In genomic region chr11:61871158-61871597, GRCh38 we compare ENCODE assay signal across 9 cellular contexts. TPM values are rescaled to one million over a fixed set of nuclear protein-coding genes. Genes with fewer than 3 reads are reported as not detected.
DNase-seq lines count a peak whose midpoint lies in the region; ATAC-seq and TF ChIP-seq lines count a peak whose summit lies in the region.
"Had no signal": no experiment of that assay in that cellular context is flagged by ENCODE, and none has a peak within 500 bp of the region (broad histone marks: within the 10 kb centered on the region; RNA-seq: fewer than 3 reads in every experiment).

No MANE protein-coding gene starts in this region.

- H3K4me2 ChIP-seq in HCT116 (ENCODE audit: low read length): peak overlapping the region; percentile 83

- DNase-seq in ELF-1 (ENCODE audit: low read depth, low spot score): peak; percentile 95
- peak; percentile 43 for DNase-seq in HCT116 (ENCODE audit: low read depth, low spot score)
- DNase-seq in NCI-H1436 (lab: John Stamatoyannopoulos, UW): peak; percentile 76
- DNase-seq in T-helper 17 cell: peak; percentile 42 to 64 (median 46)
- peak in 1 of 2 donors; percentile 90 for DNase-seq in ascending aorta (ENCODE audit: low spot score in 2 of 2)
- peak; percentile 70 to 71 for DNase-seq in hippocampal formation (lab: John Stamatoyannopoulos, UW)
- DNase-seq in sciatic nerve (ENCODE audit: low spot score): peak; percentile 90
- DNase-seq in NK-92 treated with Interleukin-12 subunit alpha and Interleukin-12 subunit beta, amount 100 ng/mL, for 24 hours (lab: John Stamatoyannopoulos, UW): no peak

- H3K27ac ChIP-seq in HCT116 (ENCODE audit: low read depth, low read length): no peak overlapping the region
- peak overlapping the region; percentile 70 to 74 for H3K27ac ChIP-seq in ascending aorta
- H3K27ac ChIP-seq: epithelial cell of prostate had no signal

- H3K4me1 ChIP-seq in HCT116 (ENCODE audit: control insufficient read depth in 1 of 2, insufficient read depth in 2 of 2, low read length in 2 of 2): peaks cover 9 to 20% of the 10 kb centered on the region in 2 experiments
- H3K4me1 ChIP-seq in ascending aorta: peaks cover 0 to 13% of the 10 kb centered on the region in 2 donors

- no peaks in the 10 kb centered on the region for H3K9me2 ChIP-seq in HCT116 (ENCODE audit: insufficient read depth)

- H3K79me2 ChIP-seq in HCT116 (ENCODE audit: insufficient read depth, low read length): no peaks in the 10 kb centered on the region

- no peaks in the 10 kb centered on the region; a peak in 1 of 4 replicates for H3K36me3 ChIP-seq in HCT116 (ENCODE audit: control insufficient read depth in 1 of 2, insufficient read depth in 2 of 2, low read length in 2 of 2)
- peaks cover 8 to 38% of the 10 kb centered on the region in 2 donors for H3K36me3 ChIP-seq in ascending aorta

- no peak overlapping the region for H3K27ac Mint-ChIP-seq in T-helper 17 cell

- H3K27me3 Mint-ChIP-seq in T-helper 17 cell: no peaks in the 10 kb centered on the region

- peak overlapping the region; percentile 88 for H2AFZ ChIP-seq in HCT116 (ENCODE audit: low read depth, low read length, poor library complexity, severe bottlenecking)

- ATAC-seq in HCT116 (peak; percentile 99), T-helper 17 cell (peak; percentile 95), sciatic nerve (peak; percentile 95)

- intact Hi-C loops in HCT116 (cut with micrococcal nuclease) (loop anchor here (1.0 kb wide), 3 partner anchors 76 to 237 kb away; no protein-coding TSS in a partner anchor), ascending aorta (cut with DNase I) (loop anchor here (1.0 to 5.0 kb wide), 5 partner anchors 17 to 211 kb away; no protein-coding TSS in a partner anchor), sciatic nerve (cut with DNase I) (no loop called here)

- H3K27me3 ChIP-seq in HCT116 (ENCODE audit: insufficient read depth, low read length) (no peaks in the 10 kb centered on the region), ascending aorta (no peaks in the 10 kb centered on the region)

- TF ChIP-seq CTCF in HCT116 (IDR thresholded peaks at IDR 0.05 in 2 of 3, conservative IDR thresholded peaks at IDR 0.05 in 1 of 3; ENCODE audit: borderline replicate concordance in 1 of 3, insufficient read depth in 1 of 3, low read depth in 2 of 3, low read length in 2 of 3) (peak; percentile 86 to 96 (median 94)), ascending aorta (IDR thresholded peaks at IDR 0.05) (peak; percentile 94 to 98 (median 97))

- peak overlapping the region; percentile 33; the same call in 1 of the 2 replicates for H3K9ac ChIP-seq in HCT116 (ENCODE audit: low read length)

- H3K9me3 ChIP-seq in HCT116 (ENCODE audit: control insufficient read depth in 1 of 2, insufficient read depth in 1 of 2, low read depth in 1 of 2, low read length in 2 of 2) (no peaks in the 10 kb centered on the region), T-helper 17 cell (ENCODE audit: control insufficient read depth, low read length, poor library complexity, severe bottlenecking) (no peaks in the 10 kb centered on the region), ascending aorta (no peaks in the 10 kb centered on the region)

- no peak for TF ChIP-seq POLR2A in HCT116 (IDR thresholded peaks at IDR 0.05; ENCODE audit: borderline replicate concordance, extremely low read depth, insufficient read depth, insufficient read length)

- POLR2A ChIA-PET in HCT116 (lab: Charles Lee): interaction anchor here (0.8 to 1.7 kb wide), 3 partner anchors 78 to 237 kb away, joined by 3 to 6 read pairs (median 4); partner anchors contain the start of gene BEST1

- peak; percentile 99 for TF ChIP-seq RAD21 in HCT116 (IDR thresholded peaks at IDR 0.05; ENCODE audit: low read depth)

- peaks cover 3% of the 10 kb centered on the region for H3K4me1 Mint-ChIP-seq in T-helper 17 cell

- no TSS peak for BruUV-seq in HCT116 (replicated peaks; lab: Mats Ljungman, UMichigan)

- peak overlapping the region; percentile 6 to 47; a peak in 3 of 4 replicates for H3K4me3 ChIP-seq in HCT116 (replicated peaks in 1 of 2; ENCODE audit: low read depth in 1 of 2, low read length in 2 of 2)
- H3K4me3 ChIP-seq in ascending aorta: peak overlapping the region in 1 of 2 donors; percentile 8

- peak overlapping the region; percentile 59 for H3K4me3 Mint-ChIP-seq in T-helper 17 cell

- H4K20me1 ChIP-seq in HCT116 (ENCODE audit: insufficient read depth): no peaks in the 10 kb centered on the region

- RAD21 ChIA-PET in HCT116 (lab: Charles Lee; ENCODE audit: low non-redundant PET in 1 of 2, low total read pairs in 2 of 2, uncharacterized antibody in 2 of 2, unreplicated experiment in 2 of 2): interaction anchor here (0.6 to 2.4 kb wide), 6 partner anchors 27 to 237 kb away, joined by 3 to 11 read pairs (median 4); no protein-coding TSS in a partner anchor

- no peaks in the 10 kb centered on the region for H3K36me3 Mint-ChIP-seq in T-helper 17 cell (ENCODE audit: low read depth)

- CTCF ChIA-PET in HCT116 (lab: Charles Lee): interaction anchor here (1.1 to 3.5 kb wide), 8 partner anchors 10 to 236 kb away, joined by 4 to 46 read pairs (median 12); no protein-coding TSS in a partner anchor

TF ChIP-seq in HCT116, 20 proteins besides CTCF, POLR2A, EP300 and RAD21:
- TF ChIP-seq FOSL1 (IDR thresholded peaks at IDR 0.05; ENCODE audit: low read depth) (no peak), SP1 (IDR thresholded peaks at IDR 0.05; ENCODE audit: low read depth) (no peak), CBX3 (IDR thresholded peaks at IDR 0.05; ENCODE audit: low read depth) (no peak), CEBPB (IDR thresholded peaks at IDR 0.05; ENCODE audit: low read depth) (no peak), YY1 (IDR thresholded peaks at IDR 0.05; ENCODE audit: extremely low read depth, insufficient replicate concordance, low read depth, low read length) (no peak), EZH2phosphoT487 (IDR thresholded peaks at IDR 0.05; ENCODE audit: borderline replicate concordance) (no peak), ZNF274 (IDR thresholded peaks at IDR 0.05; ENCODE audit: low read depth, low read length) (no peak), EGR1 (IDR thresholded peaks at IDR 0.05; ENCODE audit: low read depth) (no peak), ELF1 (IDR thresholded peaks at IDR 0.05; ENCODE audit: borderline replicate concordance, low read depth) (no peak), POLR2AphosphoS5 (IDR thresholded peaks at IDR 0.05; ENCODE audit: low read depth, low read length) (no peak), JUND (IDR thresholded peaks at IDR 0.05) (no peak), SIN3A (IDR thresholded peaks at IDR 0.05; ENCODE audit: low read depth) (no peak), REST (IDR thresholded peaks at IDR 0.05; ENCODE audit: low read depth) (no peak), EZH2 (IDR thresholded peaks at IDR 0.05) (no peak), TCF7L2 (IDR thresholded peaks at IDR 0.05; ENCODE audit: borderline replicate concordance, extremely low read depth, insufficient read depth, insufficient read length) (no peak)

RNA-seq across cellular contexts. Expression of gene FADS3, which starts 20.2 kb away (rescaled TPM):
- total RNA-seq in HCT116 (2021; ENCODE audit: unreplicated experiment) (65.8 TPM), T-helper 17 cell (10 to 100 TPM in 1 of 2 donors, 1 to 10 TPM in 1; 8.5 to 14.5 TPM), ascending aorta (191 TPM), sciatic nerve (127 TPM)
- polyA plus RNA-seq in HCT116 (2012): 59.1 and 69.4 TPM in 2 replicates

RNA-seq across cellular contexts. Expression of gene FADS2, which starts 43.1 kb away (rescaled TPM):
- 17.1 TPM for total RNA-seq in HCT116 (2021; ENCODE audit: unreplicated experiment)
- polyA plus RNA-seq in HCT116 (2012): 17.3 and 18.8 TPM in 2 replicates
- 10 to 100 TPM in 1 of 2 donors, 1 to 10 TPM in 1; 5.2 to 15.7 TPM for total RNA-seq in T-helper 17 cell
- total RNA-seq in ascending aorta: 37.6 TPM
- total RNA-seq in sciatic nerve: 140 TPM

RNA-seq across cellular contexts. Expression of gene RAB3IL1, which starts 46.2 kb away (rescaled TPM):
- total RNA-seq in HCT116 (2021; ENCODE audit: unreplicated experiment) (18.1 TPM), T-helper 17 cell (not detected), ascending aorta (23.2 TPM), sciatic nerve (70.5 TPM)
- 13.2 and 13.7 TPM in 2 replicates for polyA plus RNA-seq in HCT116 (2012)

RNA-seq across cellular contexts. Expression of gene FADS1, which starts 54.4 kb away (rescaled TPM):
- total RNA-seq in HCT116 (2021; ENCODE audit: unreplicated experiment) (56.6 TPM), T-helper 17 cell (1 to 10 TPM; 1.2 to 4.6 TPM), ascending aorta (47.1 TPM), sciatic nerve (99.3 TPM)
- 28.8 and 36.3 TPM in 2 replicates for polyA plus RNA-seq in HCT116 (2012)

Comparison
In these comparisons a context has a peak if more than half of its experiments do, and no peak if none do; other contexts are left out.
1. RNA of gene RAB3IL1, which starts 46.2 kb away (total RNA-seq): 70.5 TPM in sciatic nerve (single experiment), 23.2 TPM in ascending aorta (single experiment) and 18.1 TPM in HCT116 (single experiment); not detected in T-helper 17 cell; every median in the first group is over 10 times any median in the second.
2. Peak in every context shown above with its lines, with median percentiles within 50 percentile points of each other: ATAC-seq.